In genomic region chr1:96130432-96130831, GRCh38 we compare ENCODE assay signal across 17 cellular contexts.
A peak's percentile ranks its signal among the peaks of the same experiment; 100 is the strongest.
DNase-seq lines count a peak whose midpoint lies in the region; ATAC-seq and TF ChIP-seq lines count a peak whose summit lies in the region.
"Had no signal": no experiment of that assay in that cellular context is flagged by ENCODE, and none has a peak within 500 bp of the region (broad histone marks: within the 10 kb centered on the region; RNA-seq: fewer than 3 reads in every experiment).

No MANE protein-coding gene starts in this region.

- in situ Hi-C loops in IMR-90 (cut with MboI; ENCODE audit: low sequenced_read_pairs) = no loop called here

- no peak overlapping the region for H2BK15ac ChIP-seq in IMR-90 (ENCODE audit: low read depth, low read length)

- H2BK120ac ChIP-seq in IMR-90 (ENCODE audit: low read depth, low read length) = no peak overlapping the region

- no peak overlapping the region for H3K14ac ChIP-seq in IMR-90 (replicated peaks; ENCODE audit: low read depth, low read length)

- TF ChIP-seq EP300 in neural cell (conservative IDR thresholded peaks at IDR 0.05; ENCODE audit: poor library complexity, severe bottlenecking) = peak; percentile 99

- no peaks in the 10 kb centered on the region for H3K4me1 ChIP-seq in IMR-90 (ENCODE audit: control insufficient read depth, insufficient read depth, low read length)
- H3K4me1 ChIP-seq: Peyer's patch had no signal

- POLR2A ChIA-PET in IMR-90 (lab: Charles Lee; ENCODE audit: unreplicated experiment) = no interaction called here

- no peaks in the 10 kb centered on the region for H3K36me3 ChIP-seq in IMR-90 (ENCODE audit: control insufficient read depth, insufficient read depth, low read length)
- H3K36me3 ChIP-seq in neural cell (ENCODE audit: insufficient read depth, low read length) = no peaks in the 10 kb centered on the region
- H3K36me3 ChIP-seq: Peyer's patch had no signal

- H3K4me2 ChIP-seq in IMR-90 (ENCODE audit: low read depth, low read length) (no peak overlapping the region), neural cell (ENCODE audit: low read length) (no peak overlapping the region)

- H2AFZ ChIP-seq in IMR-90 (replicated peaks; ENCODE audit: low read length, poor library complexity) (no peak overlapping the region), neural cell (ENCODE audit: low read depth, low read length) (no peak overlapping the region)
- H2AFZ ChIP-seq: GM23248 had no signal

- no peak overlapping the region for H3K9ac ChIP-seq in IMR-90 (ENCODE audit: low read depth, low read length)
- no peak overlapping the region for H3K9ac ChIP-seq in neural cell (ENCODE audit: low read length)
- H3K9ac ChIP-seq: GM23248 had no signal

- H2AK5ac ChIP-seq in IMR-90 (ENCODE audit: low read depth, low read length) = no peak overlapping the region

- no peak overlapping the region for H3K56ac ChIP-seq in IMR-90 (ENCODE audit: extremely low read depth, insufficient read depth, low read length)

- no peak overlapping the region for H2AK9ac ChIP-seq in IMR-90 (replicated peaks; ENCODE audit: low read depth, low read length, poor library complexity)

- H3K27ac ChIP-seq in IMR-90 (ENCODE audit: insufficient read depth, low read length) = no peak overlapping the region
- H3K27ac ChIP-seq in neural cell (ENCODE audit: low read length) = no peak overlapping the region
- H3K27ac ChIP-seq: GM23248, Peyer's patch had no signal

- H3F3A ChIP-seq in neural cell (ENCODE audit: insufficient read depth, low read length, poor library complexity, severe bottlenecking) = peaks cover 4% of the 10 kb centered on the region

- H3K23ac ChIP-seq in IMR-90 (ENCODE audit: low read depth, low read length) = no peak overlapping the region

- no peaks in the 10 kb centered on the region for H3K9me1 ChIP-seq in IMR-90 (ENCODE audit: insufficient read depth, low read length)

- CTCF ChIA-PET in IMR-90 (lab: Yijun Ruan, JAX) = no interaction called here

- H2BK5ac ChIP-seq in IMR-90 (ENCODE audit: low read depth, low read length, poor library complexity, severe bottlenecking) = no peak overlapping the region

- H4K20me1 ChIP-seq in IMR-90 (ENCODE audit: insufficient read depth, low read length) (no peaks in the 10 kb centered on the region), neural cell (ENCODE audit: insufficient read depth) (no peaks in the 10 kb centered on the region)

- H3K18ac ChIP-seq in IMR-90 (ENCODE audit: low read depth, low read length) = no peak overlapping the region

- TF ChIP-seq RAD21 in IMR-90 (IDR thresholded peaks at IDR 0.05; ENCODE audit: low read length) = no peak
- no peak for TF ChIP-seq RAD21 in neural cell (conservative IDR thresholded peaks at IDR 0.05)

- no peak for TF ChIP-seq CTCF in IMR-90 (conservative IDR thresholded peaks at IDR 0.05; ENCODE audit: low read depth, low read length)
- no peak for TF ChIP-seq CTCF in neural cell (IDR thresholded peaks at IDR 0.05; ENCODE audit: poor library complexity, severe bottlenecking)

- H3K4ac ChIP-seq in IMR-90 (ENCODE audit: low read depth, low read length) = no peak overlapping the region

- no peaks in the 10 kb centered on the region for H3K9me3 ChIP-seq in IMR-90 (ENCODE audit: control insufficient read depth, insufficient read depth, low read length)
- H3K9me3 ChIP-seq in neural cell (ENCODE audit: low read length) = no peaks in the 10 kb centered on the region
- H3K9me3 ChIP-seq: Peyer's patch had no signal

- no peaks in the 10 kb centered on the region for H3K79me2 ChIP-seq in neural cell (replicated peaks; ENCODE audit: insufficient read depth, low read length)

- no peak overlapping the region for H3K4me3 ChIP-seq in IMR-90 (ENCODE audit: insufficient read depth, low read depth, low read length)
- no peak overlapping the region for H3K4me3 ChIP-seq in neural cell (ENCODE audit: low read length)
- H3K4me3 ChIP-seq: GM23248, Peyer's patch had no signal

- H4K5ac ChIP-seq in IMR-90 (ENCODE audit: low read depth, low read length) = no peak overlapping the region

- BruUV-seq in IMR-90 (replicated peaks; lab: Mats Ljungman, UMichigan) = no TSS peak

- intact Hi-C loops in IMR-90 (cut with micrococcal nuclease) = no loop called here

- no peaks in the 10 kb centered on the region for H3K79me1 ChIP-seq in IMR-90 (ENCODE audit: low read depth in 1 of 2, low read length in 2 of 2)

- dilution Hi-C loops in IMR-90 (cut with HindIII; ENCODE audit: low sequenced_read_pairs, unreplicated experiment) = no loop called here

- no peak overlapping the region for H2BK20ac ChIP-seq in IMR-90 (ENCODE audit: low read depth, low read length)

- no peaks in the 10 kb centered on the region for H3K27me3 ChIP-seq in IMR-90 (ENCODE audit: control insufficient read depth, insufficient read depth, low read length)
- peaks cover 4% of the 10 kb centered on the region for H3K27me3 ChIP-seq in neural cell (ENCODE audit: insufficient read depth, low read depth, low read length)
- H3K27me3 ChIP-seq: Peyer's patch had no signal

- WGBS in IMR-90 (ENCODE audit: extremely low coverage in 2 of 2, insufficient read length in 1 of 2), 2 experiments = no CpG with 5 or more reads among the region's 2 CpGs

- no peaks in the 10 kb centered on the region for H3K9me2 ChIP-seq in neural cell (ENCODE audit: insufficient read depth, low read length)

- TF ChIP-seq POLR2A in IMR-90 (IDR thresholded peaks at IDR 0.05; ENCODE audit: low read depth, low read length) = no peak

- no peak overlapping the region for H4K91ac ChIP-seq in IMR-90 (ENCODE audit: insufficient read depth, low read depth, low read length)

- H4K8ac ChIP-seq in IMR-90 (ENCODE audit: low read depth in 2 of 2, low read length in 2 of 2) = no peak overlapping the region

- no peak for ATAC-seq in IMR-90 (ENCODE audit: low read depth)

- DNase-seq in IMR-90 (no peak), NCI-H1417 (lab: John Stamatoyannopoulos, UW) (peak in 2 of 3 experiments; percentile 81 to 97), NCI-H2227 (lab: John Stamatoyannopoulos, UW; ENCODE audit: unreplicated experiment) (peak; percentile 76), SHP77 treated with DMSO at 0.1 percent for 48 hours (lab: John Stamatoyannopoulos, UW) (no peak), NCI-H82 (lab: John Stamatoyannopoulos, UW) (no peak), NCI-H510A treated with DMSO at 0.1 percent for 48 hours (lab: John Stamatoyannopoulos, UW) (no peak)
- DNase-seq: GDM1; GM23248; HCEC 1CT; KBM-7; NCI-H1694 treated with DMSO at 0.1 percent for 48 hours; NCI-H2171 treated with DMSO at 0.1 percent for 48 hours; NCI-H510A; NK-92 treated with Interleukin-12 subunit alpha and Interleukin-12 subunit beta, amount 100 ng/mL, for 24 hours; Peyer's patch; T-helper 2 cell had no signal

TF ChIP-seq in IMR-90, 13 proteins besides CTCF, POLR2A, EP300 and RAD21:
- TF ChIP-seq RFX5 (IDR thresholded peaks at IDR 0.05; ENCODE audit: low read depth, low read length) (no peak), ELK1 (IDR thresholded peaks at IDR 0.05; ENCODE audit: borderline replicate concordance, low read depth, low read length) (no peak), MXI1 (IDR thresholded peaks at IDR 0.05; ENCODE audit: borderline replicate concordance, low read depth, low read length) (no peak), MAFK (IDR thresholded peaks at IDR 0.05; ENCODE audit: low read depth, low read length) (0 out of 2 replicates have a peak, but pooled peaks have one; percentile 4), CEBPB (IDR thresholded peaks at IDR 0.05; ENCODE audit: low read depth, low read length) (no peak)

TF ChIP-seq in neural cell, 6 proteins besides CTCF, POLR2A, EP300 and RAD21:
- no peak for TF ChIP-seq MXI1 (conservative IDR thresholded peaks at IDR 0.05; ENCODE audit: poor library complexity, severe bottlenecking)
- peak; percentile 35 for TF ChIP-seq REST (IDR thresholded peaks at IDR 0.05; ENCODE audit: borderline replicate concordance)
- no peak for TF ChIP-seq SMC3 (conservative IDR thresholded peaks at IDR 0.05; ENCODE audit: poor library complexity)
- TF ChIP-seq TAF1 (IDR thresholded peaks at IDR 0.05; ENCODE audit: low read depth) = no peak
- no peak for TF ChIP-seq EZH2 (IDR thresholded peaks at IDR 0.05; ENCODE audit: borderline replicate concordance, insufficient read depth, low read length, poor library complexity, severe bottlenecking)
- peak; percentile 98 for TF ChIP-seq POLR2AphosphoS5 (IDR thresholded peaks at IDR 0.05)

Comparison
In these comparisons a context has a peak if more than half of its experiments do, and no peak if none do; other contexts are left out.
1. DNase-seq: peak in NCI-H1417 (2 of 3) and NCI-H2227 (single experiment); none in IMR-90 (single experiment), SHP77 treated with DMSO at 0.1 percent for 48 hours (single experiment), NCI-H82 (single experiment) and NCI-H510A treated with DMSO at 0.1 percent for 48 hours (single experiment).